In genomic region chrX:12975999-12976558, GRCh38 we compare ENCODE assay signal across 7 cellular contexts.
A peak's percentile ranks its signal among the peaks of the same experiment; 100 is the strongest.
DNase-seq lines count a peak whose midpoint lies in the region; ATAC-seq and TF ChIP-seq lines count a peak whose summit lies in the region.

No MANE protein-coding gene starts in this region.

- TF ChIP-seq CTCF in neutrophil (IDR thresholded peaks at IDR 0.05) = peak; percentile 27

- no peak for ATAC-seq in HG03108 (IDR thresholded peaks at IDR 0.05; ENCODE audit: unreplicated experiment)

- H3K27me3 ChIP-seq in neutrophil = no peaks in the 10 kb centered on the region

- peak overlapping the region; percentile 99 for H3K27ac ChIP-seq in neutrophil

- peaks cover 41 to 73% of the 10 kb centered on the region in 2 experiments for H3K4me1 ChIP-seq in neutrophil (ENCODE audit: control insufficient read depth in 1 of 2, insufficient read depth in 1 of 2, low read depth in 1 of 2, low read length in 1 of 2)

- peak overlapping the region; percentile 78 to 89 for H3K4me3 ChIP-seq in neutrophil (ENCODE audit: low read depth in 1 of 2, low read length in 1 of 2)

- DNase-seq in NCI-H2227 treated with DMSO at 0.1 percent for 48 hours (lab: John Stamatoyannopoulos, UW) (peak; percentile 67), globus pallidus (ENCODE audit: low spot score) (peak; percentile 41), pons (ENCODE audit: low spot score) (no peak)
- DNase-seq in activated naive CD4-positive, alpha-beta T cell (lab: John Stamatoyannopoulos, UW) = peak in 3 of 4 experiments; percentile 8 to 21 (median 20)

- H3K9me3 ChIP-seq in neutrophil = no peaks in the 10 kb centered on the region

- H3K36me3 ChIP-seq in neutrophil = peaks cover 15% of the 10 kb centered on the region

- peak; percentile 74 for TF ChIP-seq POLR2A in GM18526 (IDR thresholded peaks at IDR 0.05; ENCODE audit: extremely low read depth, insufficient read length)
